Comparison of ENCODE assay signal across 8 cellular contexts in genomic region chr6:137218473-137218916, GRCh38. TPM values are rescaled to one million over a fixed set of nuclear protein-coding genes. Genes with fewer than 3 reads are reported as not detected.
DNase-seq lines count a peak whose midpoint lies in the region; ATAC-seq and TF ChIP-seq lines count a peak whose summit lies in the region.

No MANE protein-coding gene starts in this region.

- H3K36me3 ChIP-seq in RWPE2 (ENCODE audit: low read depth): peaks cover 5% of the 10 kb centered on the region; the same call in 1 of the 2 replicates

- no peaks in the 10 kb centered on the region for H3K27me3 ChIP-seq in RWPE2 (ENCODE audit: insufficient read depth, poor library complexity, severe bottlenecking)
- no peaks in the 10 kb centered on the region for H3K27me3 ChIP-seq in right cardiac atrium (ENCODE audit: control insufficient read depth, insufficient read depth)

- DNase-seq in AML-193 (lab: John Stamatoyannopoulos, UW) (peak; percentile 88 to 91), RWPE2 (ENCODE audit: low spot score) (no peak), right cardiac atrium (peak in 1 of 3 donors; percentile 20), sciatic nerve (ENCODE audit: low spot score) (no peak), middle frontal gyrus (ENCODE audit: extremely low spot score, low spot score) (no peak)

- ATAC-seq in GM18867 (IDR thresholded peaks at IDR 0.05; ENCODE audit: unreplicated experiment) (peak; percentile 42), HG03280 (IDR thresholded peaks at IDR 0.05; ENCODE audit: unreplicated experiment) (peak; percentile 42), RWPE2 (ENCODE audit: low read depth) (peak; percentile 26; the same call in 2 of the 3 replicates), right cardiac atrium (peak; percentile 42 to 68), sciatic nerve (peak; percentile 60)

- intact Hi-C loops in right cardiac atrium (cut with DNase I) (loop anchor here in 1 of 4 donors (10.0 kb wide), 2 partner anchors 46 to 124 kb away; no protein-coding TSS in a partner anchor), sciatic nerve (cut with DNase I) (no loop called here)

- 0% methylated on average over 13 of the region's 13 CpGs for WGBS in right cardiac atrium

- H3K4me3 ChIP-seq in RWPE2 (ENCODE audit: severe bottlenecking) (peak overlapping the region; percentile 97), right cardiac atrium (ENCODE audit: low read length) (peak overlapping the region; percentile 83)

- peaks cover 33% of the 10 kb centered on the region for H3K4me1 ChIP-seq in RWPE2 (ENCODE audit: insufficient read depth, poor library complexity, severe bottlenecking)
- peaks cover 15% of the 10 kb centered on the region for H3K4me1 ChIP-seq in right cardiac atrium (ENCODE audit: control insufficient read depth, insufficient read depth, low read length)

- no peak for TF ChIP-seq CTCF in RWPE2 (IDR thresholded peaks at IDR 0.05; ENCODE audit: poor library complexity, severe bottlenecking)

- H3K9me3 ChIP-seq in RWPE2 (ENCODE audit: severe bottlenecking): no peaks in the 10 kb centered on the region
- H3K9me3 ChIP-seq in right cardiac atrium (ENCODE audit: control insufficient read depth, low read length): no peaks in the 10 kb centered on the region

- H3K27ac ChIP-seq in RWPE2 (ENCODE audit: poor library complexity, severe bottlenecking) (peak overlapping the region; percentile 82), angular gyrus (ENCODE audit: low read depth, low read length) (peak overlapping the region; percentile 87), right cardiac atrium (ENCODE audit: low read length) (peak overlapping the region; percentile 88)

RNA-seq across cellular contexts. Expression of gene IFNGR1, which starts 0.7 kb away (rescaled TPM):
- total RNA-seq in right cardiac atrium (100 to 1,000 TPM; 115 to 157 (median 141) TPM), sciatic nerve (95.2 TPM)
- 125 TPM for polyA plus RNA-seq in right cardiac atrium

RNA-seq across cellular contexts. Expression of gene IL22RA2, which starts 45.1 kb away (rescaled TPM):
- total RNA-seq in right cardiac atrium (under 1 TPM in 3 of 4 donors, not detected in 1; 0.09 to 0.14 (median 0.11) TPM), sciatic nerve (not detected)
- 0.05 TPM for polyA plus RNA-seq in right cardiac atrium

Comparison
In these comparisons a context has a peak if more than half of its experiments do, and no peak if none do; other contexts are left out.
1. DNase-seq: peak in AML-193 (2 of 2); none in RWPE2 (single experiment), sciatic nerve (single experiment) and middle frontal gyrus (single experiment).
2. Peak in every context shown above with its lines, with median percentiles within 50 percentile points of each other: ATAC-seq and H3K27ac ChIP-seq.